In genomic region chr10:110965216-110965615, GRCh38 we compare ENCODE assay signal across 34 cellular contexts.
"Had no signal": no experiment of that assay in that cellular context is flagged by ENCODE, and none has a peak within 500 bp of the region (broad histone marks: within the 10 kb centered on the region; RNA-seq: fewer than 3 reads in every experiment).

No MANE protein-coding gene starts in this region.

- H3K27me3 ChIP-seq: adrenal gland, body of pancreas, brain microvascular endothelial cell, breast epithelium had no signal

- H3K4me3 ChIP-seq: adrenal gland, body of pancreas, breast epithelium had no signal

- ATAC-seq: activated CD8-positive, alpha-beta T cell treated with anti-CD3 and anti-CD28 coated beads for 36 hours; activated naive CD4-positive, alpha-beta T cell treated with anti-CD3 and anti-CD28 coated beads, Interleukin-2, amount 50 U/mL, for 72 hours; activated T-cell treated with anti-CD3 and anti-CD28 coated beads, Interleukin-2, amount 50 U/mL, for 4 hours; activated T-cell treated with anti-CD3 and anti-CD28 coated beads, Interleukin-2, amount 50 U/mL, for 72 hours; activated T-helper 17 cell treated with anti-CD3 and anti-CD28 coated beads, Interleukin-2, amount 50 U/mL, for 72 hours; body of pancreas had no signal

- H3K4me3 Mint-ChIP-seq: activated B cell treated with CpG ODN at 0.5 μM for 24 hours; activated CD4-positive, alpha-beta memory T cell treated with anti-CD3 and anti-CD28 coated beads for 36 hours; activated CD8-positive, alpha-beta T cell treated with anti-CD3 and anti-CD28 coated beads for 36 hours; activated naive CD4-positive, alpha-beta T cell treated with anti-CD3 and anti-CD28 coated beads for 36 hours; activated naive CD8-positive, alpha-beta T cell treated with anti-CD3 and anti-CD28 coated beads for 36 hours; activated T-cell treated with anti-CD3 and anti-CD28 coated beads, Interleukin-2, amount 50 U/mL, for 4 hours; activated T-cell treated with anti-CD3 and anti-CD28 coated beads, Interleukin-2, amount 50 U/mL, for 72 hours; activated T-helper 1 cell treated with anti-CD3 and anti-CD28 coated beads, Interleukin-12 subunit alpha, Interleukin-12 subunit beta, Interleukin-2, Interleukin-4 antibody, amounts not matched to agents 30 ng/mL and 10 ng/mL and 1 ng/mL, durations not matched to agents 14 hours and 24 hours and 36 hours; activated T-helper 17 cell treated with anti-CD3 and anti-CD28 coated beads, Interleukin-2, amount 50 U/mL, for 72 hours; T-helper 1 cell treated with Interleukin-12 subunit alpha and Interleukin-12 subunit beta and Interleukin-4 antibody, amounts not matched to agents 30 μg/mL and 1 μg/mL, for 36 hours; T-helper 2 cell treated with Interferon-gamma antibody and Interleukin-4, amounts not matched to agents 5 μg/mL and 100 μg/mL, for 36 hours had no signal

- H3K9me3 ChIP-seq: adrenal gland, body of pancreas, breast epithelium had no signal

- H3K27ac Mint-ChIP-seq: activated B cell treated with CpG ODN at 0.5 μM for 24 hours; activated CD4-positive, alpha-beta memory T cell treated with anti-CD3 and anti-CD28 coated beads for 36 hours; activated CD8-positive, alpha-beta T cell treated with anti-CD3 and anti-CD28 coated beads for 36 hours; activated naive CD4-positive, alpha-beta T cell treated with anti-CD3 and anti-CD28 coated beads for 36 hours; activated naive CD4-positive, alpha-beta T cell treated with anti-CD3 and anti-CD28 coated beads, Interleukin-2, amount 50 U/mL, for 72 hours; activated naive CD8-positive, alpha-beta T cell treated with anti-CD3 and anti-CD28 coated beads for 36 hours; activated T-cell treated with anti-CD3 and anti-CD28 coated beads, Interleukin-2, amount 50 U/mL, for 72 hours; activated T-helper 1 cell treated with anti-CD3 and anti-CD28 coated beads, Interleukin-12 subunit alpha, Interleukin-12 subunit beta, Interleukin-2, Interleukin-4 antibody, amounts not matched to agents 30 ng/mL and 10 ng/mL and 1 ng/mL, durations not matched to agents 14 hours and 24 hours and 36 hours; activated T-helper 17 cell treated with anti-CD3 and anti-CD28 coated beads, Interleukin-2, amount 50 U/mL, for 72 hours; T-helper 1 cell treated with Interleukin-12 subunit alpha and Interleukin-12 subunit beta and Interleukin-4 antibody, amounts not matched to agents 30 μg/mL and 1 μg/mL, for 36 hours; T-helper 2 cell treated with Interferon-gamma antibody and Interleukin-4, amounts not matched to agents 5 μg/mL and 100 μg/mL, for 36 hours had no signal

- H3K27me3 Mint-ChIP-seq: activated B cell treated with CpG ODN at 0.5 μM for 24 hours; activated CD4-positive, alpha-beta memory T cell treated with anti-CD3 and anti-CD28 coated beads for 36 hours; activated CD8-positive, alpha-beta T cell treated with anti-CD3 and anti-CD28 coated beads for 36 hours; activated naive CD8-positive, alpha-beta T cell treated with anti-CD3 and anti-CD28 coated beads for 36 hours; activated T-helper 17 cell treated with anti-CD3 and anti-CD28 coated beads, Interleukin-2, amount 50 U/mL, for 72 hours had no signal

- H3K4me1 ChIP-seq: breast epithelium had no signal

- H3K27ac ChIP-seq: adrenal gland, body of pancreas, brain microvascular endothelial cell, breast epithelium, VCaP had no signal

- H3K9me3 Mint-ChIP-seq: activated B cell treated with CpG ODN at 0.5 μM for 24 hours; activated CD4-positive, alpha-beta memory T cell treated with anti-CD3 and anti-CD28 coated beads for 36 hours; activated CD8-positive, alpha-beta T cell treated with anti-CD3 and anti-CD28 coated beads for 36 hours; activated naive CD4-positive, alpha-beta T cell treated with anti-CD3 and anti-CD28 coated beads for 36 hours; activated naive CD4-positive, alpha-beta T cell treated with anti-CD3 and anti-CD28 coated beads, Interleukin-2, amount 50 U/mL, for 72 hours; activated naive CD8-positive, alpha-beta T cell treated with anti-CD3 and anti-CD28 coated beads for 36 hours; activated T-cell treated with anti-CD3 and anti-CD28 coated beads, Interleukin-2, amount 50 U/mL, for 4 hours; activated T-cell treated with anti-CD3 and anti-CD28 coated beads, Interleukin-2, amount 50 U/mL, for 72 hours; activated T-helper 1 cell treated with anti-CD3 and anti-CD28 coated beads, Interleukin-12 subunit alpha, Interleukin-12 subunit beta, Interleukin-2, Interleukin-4 antibody, amounts not matched to agents 30 ng/mL and 10 ng/mL and 1 ng/mL, durations not matched to agents 14 hours and 24 hours and 36 hours; activated T-helper 17 cell treated with anti-CD3 and anti-CD28 coated beads, Interleukin-2, amount 50 U/mL, for 72 hours; T-helper 1 cell treated with Interleukin-12 subunit alpha and Interleukin-12 subunit beta and Interleukin-4 antibody, amounts not matched to agents 30 μg/mL and 1 μg/mL, for 36 hours; T-helper 2 cell treated with Interferon-gamma antibody and Interleukin-4, amounts not matched to agents 5 μg/mL and 100 μg/mL, for 36 hours had no signal

- DNase-seq: activated B cell treated with CpG ODN at 0.5 μM for 24 hours; activated CD4-positive, alpha-beta memory T cell treated with anti-CD3 and anti-CD28 coated beads for 36 hours; activated CD4-positive, alpha-beta T cell treated with anti-CD3 and anti-CD28 coated beads for 4 hours; activated CD4-positive, alpha-beta T cell treated with anti-CD3 and anti-CD28 coated beads, Interleukin-2, amount 50 U/mL, for 1 hour; activated CD4-positive, alpha-beta T cell treated with anti-CD3 and anti-CD28 coated beads, Interleukin-2, amount 50 U/mL, for 4 hours; activated CD4-positive, CD25-positive, alpha-beta regulatory T cell treated with anti-CD3 and anti-CD28 coated beads, Interleukin-2, amount 50 U/mL, for 72 hours; activated CD8-positive, alpha-beta memory T cell treated with anti-CD3 and anti-CD28 coated beads, Interleukin-2, amount 50 U/mL, for 4 hours; activated CD8-positive, alpha-beta T cell treated with anti-CD3 and anti-CD28 coated beads for 36 hours; activated effector memory CD4-positive, alpha-beta T cell treated with anti-CD3 and anti-CD28 coated beads, Interleukin-2, amount 50 U/mL, for 16 hours; activated gamma-delta T cell treated with Interleukin-2 at 50 U/mL for 16 hours; activated naive CD4-positive, alpha-beta T cell; activated naive CD4-positive, alpha-beta T cell treated with anti-CD3 and anti-CD28 coated beads for 36 hours; activated naive CD4-positive, alpha-beta T cell treated with anti-CD3 and anti-CD28 coated beads, Interleukin-2, amount 50 U/mL, for 16 hours; activated naive CD8-positive, alpha-beta T cell treated with anti-CD3 and anti-CD28 coated beads for 36 hours; activated T-cell treated with anti-CD3 and anti-CD28 coated beads for 4 hours; activated T-cell treated with anti-CD3 and anti-CD28 coated beads, Interleukin-2, amount 50 U/mL, for 1 hour; activated T-cell treated with anti-CD3 and anti-CD28 coated beads, Interleukin-2, amount 50 U/mL, for 4 hours; activated T-cell treated with anti-CD3 and anti-CD28 coated beads, Interleukin-2, amount 50 U/mL, for 72 hours; adrenal gland; amniotic stem cell; aorta; body of pancreas; brain microvascular endothelial cell; central memory CD4-positive, alpha-beta T cell; T-helper 1 cell; T-helper 2 cell; T-helper 9 cell had no signal

- H3K36me3 ChIP-seq: adrenal gland, brain microvascular endothelial cell, breast epithelium had no signal
